ENCODE assay signal across 27 cellular contexts in the genomic region with DNA sequence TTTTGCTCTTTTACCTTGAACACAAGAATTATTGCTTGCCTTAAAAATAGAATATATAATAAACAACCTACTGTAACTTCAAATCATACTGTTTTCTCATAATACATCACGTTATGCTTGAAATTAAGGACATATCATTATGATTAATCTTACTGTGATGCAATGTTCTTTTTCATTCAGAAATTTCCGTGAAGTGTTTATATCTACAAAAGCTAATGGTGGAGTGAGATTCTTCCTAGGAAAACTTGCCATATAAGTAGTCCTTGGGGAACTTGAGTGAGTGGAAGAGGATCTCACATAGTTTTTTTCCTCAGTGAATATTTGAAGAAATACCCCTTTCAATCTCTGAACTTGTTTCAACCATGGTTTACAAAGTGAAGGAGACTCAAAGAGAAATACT.
"Had no signal": no experiment of that assay in that cellular context is flagged by ENCODE, and none has a peak within 500 bp of the region (broad histone marks: within the 10 kb centered on the region; RNA-seq: fewer than 3 reads in every experiment).

No MANE protein-coding gene starts in this region.

- H3K27ac ChIP-seq: adrenal gland, ascending aorta, breast epithelium, esophagus muscularis mucosa had no signal

- DNase-seq: activated CD4-positive, alpha-beta T cell treated with anti-CD3 and anti-CD28 coated beads for 1 hour; activated CD4-positive, alpha-beta T cell treated with anti-CD3 and anti-CD28 coated beads for 48 hours; activated CD4-positive, alpha-beta T cell treated with anti-CD3 and anti-CD28 coated beads, Interleukin-2, amount 50 U/mL, for 1 hour; activated CD4-positive, alpha-beta T cell treated with anti-CD3 and anti-CD28 coated beads, Interleukin-2, amount 50 U/mL, for 48 hours; activated CD8-positive, alpha-beta memory T cell treated with anti-CD3 and anti-CD28 coated beads, Interleukin-2, amount 10 ng/mL, durations not matched to agents 7 days and 5 days; activated CD8-positive, alpha-beta memory T cell treated with anti-CD3 and anti-CD28 coated beads, Interleukin-2, amount 50 U/mL, for 4 hours; activated CD8-positive, alpha-beta T cell treated with anti-CD3 and anti-CD28 coated beads for 36 hours; activated effector memory CD4-positive, alpha-beta T cell treated with anti-CD3 and anti-CD28 coated beads, Interleukin-2, amount 50 U/mL, for 16 hours; activated naive CD4-positive, alpha-beta T cell treated with anti-CD3 and anti-CD28 coated beads for 36 hours; activated naive CD8-positive, alpha-beta T cell treated with anti-CD3 and anti-CD28 coated beads for 36 hours; activated naive CD8-positive, alpha-beta T cell treated with anti-CD3 and anti-CD28 coated beads, Interleukin-2, amount 50 U/mL, for 24 hours; activated T-cell treated with anti-CD3 and anti-CD28 coated beads, Interleukin-2, amount 50 U/mL, for 1 hour; activated T-cell treated with anti-CD3 and anti-CD28 coated beads, Interleukin-2, amount 50 U/mL, for 48 hours; adrenal gland; cortex of kidney; dermis blood vessel endothelial cell; effector CD4-positive, alpha-beta T cell; effector memory CD8-positive, alpha-beta T cell; erythroblast; head of caudate nucleus; SW 1271; T-helper 1 cell; T-helper 17 cell; T1000 had no signal

- H3K36me3 ChIP-seq: adrenal gland, ascending aorta, breast epithelium, esophagus muscularis mucosa had no signal

- H3K27me3 ChIP-seq: adrenal gland, ascending aorta, breast epithelium, esophagus muscularis mucosa had no signal

- H3K4me1 ChIP-seq: adrenal gland, ascending aorta, breast epithelium, esophagus muscularis mucosa had no signal

- H3K4me3 ChIP-seq: adrenal gland, ascending aorta, breast epithelium, esophagus muscularis mucosa had no signal

- ATAC-seq: activated CD8-positive, alpha-beta memory T cell treated with anti-CD3 and anti-CD28 coated beads, Interleukin-2, amount 10 ng/mL, durations not matched to agents 7 days and 5 days; activated CD8-positive, alpha-beta T cell treated with anti-CD3 and anti-CD28 coated beads for 36 hours; activated naive CD8-positive, alpha-beta T cell treated with anti-CD3 and anti-CD28 coated beads, Interleukin-2, amount 50 U/mL, for 24 hours; effector memory CD8-positive, alpha-beta T cell; T-helper 17 cell had no signal

- H3K9me3 ChIP-seq: adrenal gland, ascending aorta, breast epithelium, esophagus muscularis mucosa had no signal
